30 cellular contexts compared by ENCODE assay signal in genomic region chr6:52887912-52888535, GRCh38. TPM values are rescaled to one million over a fixed set of nuclear protein-coding genes. Genes with fewer than 3 reads are reported as not detected.
DNase-seq lines count a peak whose midpoint lies in the region; ATAC-seq and TF ChIP-seq lines count a peak whose summit lies in the region.
"Had no signal": no experiment of that assay in that cellular context is flagged by ENCODE, and none has a peak within 500 bp of the region (broad histone marks: within the 10 kb centered on the region; RNA-seq: fewer than 3 reads in every experiment).

No MANE protein-coding gene starts in this region.

- POLR2A ChIA-PET in PC-9 (lab: Charles Lee; ENCODE audit: unreplicated experiment), result interaction anchor here (0.5 kb wide), 1 partner anchor 30 kb away, joined by 8 read pairs; no protein-coding TSS in a partner anchor

- H4K20me1 ChIP-seq in PC-9 (ENCODE audit: insufficient read depth), result no peaks in the 10 kb centered on the region
- no peaks in the 10 kb centered on the region for H4K20me1 ChIP-seq in fibroblast of lung (ENCODE audit: control insufficient read depth, extremely low read depth, insufficient read depth, low read length)

- H3K27ac ChIP-seq in PC-9, result no peak overlapping the region
- no peak overlapping the region for H3K27ac ChIP-seq in fibroblast of lung (ENCODE audit: insufficient read depth, low read length)
- H3K27ac ChIP-seq in upper lobe of left lung, result no peak overlapping the region
- H3K27ac ChIP-seq: RWPE1, SJSA1, skin epidermis, thyroid gland had no signal

- H3K4me3 ChIP-seq in PC-9 (no peak overlapping the region), fibroblast of lung (replicated peaks in 1 of 4; ENCODE audit: control extremely low read depth in 1 of 4, insufficient read depth in 1 of 4, low read depth in 3 of 4, low read length in 4 of 4) (no peak overlapping the region), upper lobe of left lung (no peak overlapping the region)
- H3K4me3 ChIP-seq: SJSA1, skin epidermis, thyroid gland had no signal

- H3K4me1 ChIP-seq in PC-9 (replicated peaks; ENCODE audit: insufficient read depth) (peaks cover 14% of the 10 kb centered on the region), fibroblast of lung (ENCODE audit: control insufficient read depth, extremely low read depth, insufficient read depth, low read length) (no peaks in the 10 kb centered on the region), upper lobe of left lung (no peaks in the 10 kb centered on the region)
- H3K4me1 ChIP-seq: BE2C, SJSA1, thyroid gland had no signal

- no peaks in the 10 kb centered on the region for H3K9me3 Mint-ChIP-seq in activated naive CD4-positive, alpha-beta T cell treated with anti-CD3 and anti-CD28 coated beads, Interleukin-2, amount 50 U/mL, for 72 hours
- H3K9me3 Mint-ChIP-seq in stimulated activated naive CD8-positive, alpha-beta T cell treated with anti-CD3 and anti-CD28 coated beads, Interleukin-15, Interleukin-2, amounts not matched to agents 100 ng/mL and 50 ng/mL, for 24 hours, result no peaks in the 10 kb centered on the region
- H3K9me3 Mint-ChIP-seq: activated B cell treated with CpG ODN at 0.5 μM for 24 hours; brain; CD8-positive, alpha-beta memory T cell; nephron progenitor cell had no signal

- CTCF ChIA-PET in PC-9 (lab: Charles Lee), result interaction anchor here (0.7 kb wide), 2 partner anchors 54 to 281 kb away, joined by 3 to 4 read pairs; no protein-coding TSS in a partner anchor

- TF ChIP-seq EP300 in upper lobe of left lung (IDR thresholded peaks at IDR 0.05), result no peak

- no peak for TF ChIP-seq CTCF in PC-9 (conservative IDR thresholded peaks at IDR 0.05)
- TF ChIP-seq CTCF in fibroblast of lung (conservative IDR thresholded peaks at IDR 0.05 in 1 of 2, IDR thresholded peaks at IDR 0.05 in 1 of 2; ENCODE audit: low read depth in 1 of 2, low read length in 2 of 2), result no peak
- TF ChIP-seq CTCF in upper lobe of left lung (IDR thresholded peaks at IDR 0.05), result no peak

- no peak overlapping the region for H3K4me3 Mint-ChIP-seq in stimulated activated naive CD8-positive, alpha-beta T cell treated with anti-CD3 and anti-CD28 coated beads, Interleukin-15, Interleukin-2, amounts not matched to agents 100 ng/mL and 50 ng/mL, for 24 hours
- H3K4me3 Mint-ChIP-seq: activated B cell treated with CpG ODN at 0.5 μM for 24 hours; brain; CD8-positive, alpha-beta memory T cell; nephron progenitor cell had no signal

- TF ChIP-seq POLR2A in upper lobe of left lung (IDR thresholded peaks at IDR 0.05), result no peak

- H3K36me3 Mint-ChIP-seq in activated naive CD4-positive, alpha-beta T cell treated with anti-CD3 and anti-CD28 coated beads, Interleukin-2, amount 50 U/mL, for 72 hours, result no peaks in the 10 kb centered on the region
- no peaks in the 10 kb centered on the region for H3K36me3 Mint-ChIP-seq in stimulated activated naive CD8-positive, alpha-beta T cell treated with anti-CD3 and anti-CD28 coated beads, Interleukin-15, Interleukin-2, amounts not matched to agents 100 ng/mL and 50 ng/mL, for 24 hours (ENCODE audit: low read depth)
- H3K36me3 Mint-ChIP-seq: brain; CD8-positive, alpha-beta memory T cell had no signal

- H3K9me3 ChIP-seq in PC-9 (ENCODE audit: insufficient read depth, low read depth) (no peaks in the 10 kb centered on the region), fibroblast of lung (ENCODE audit: control insufficient read depth, insufficient read depth, low read depth, low read length) (no peaks in the 10 kb centered on the region), upper lobe of left lung (no peaks in the 10 kb centered on the region)
- H3K9me3 ChIP-seq: BE2C, SJSA1, thyroid gland had no signal

- H2AFZ ChIP-seq in PC-9 (no peak overlapping the region), fibroblast of lung (ENCODE audit: low read length) (no peak overlapping the region)

- H3K36me3 ChIP-seq in PC-9 (ENCODE audit: low read depth) (no peaks in the 10 kb centered on the region), fibroblast of lung (ENCODE audit: control insufficient read depth, insufficient read depth, low read length) (no peaks in the 10 kb centered on the region), upper lobe of left lung (no peaks in the 10 kb centered on the region)
- H3K36me3 ChIP-seq: BE2C, SJSA1, thyroid gland had no signal

- H3K27ac Mint-ChIP-seq in activated naive CD4-positive, alpha-beta T cell treated with anti-CD3 and anti-CD28 coated beads, Interleukin-2, amount 50 U/mL, for 72 hours, result no peak overlapping the region
- peak overlapping the region; percentile 49 for H3K27ac Mint-ChIP-seq in stimulated activated naive CD8-positive, alpha-beta T cell treated with anti-CD3 and anti-CD28 coated beads, Interleukin-15, Interleukin-2, amounts not matched to agents 100 ng/mL and 50 ng/mL, for 24 hours
- H3K27ac Mint-ChIP-seq: activated B cell treated with CpG ODN at 0.5 μM for 24 hours; brain; CD8-positive, alpha-beta memory T cell; nephron progenitor cell had no signal

- ATAC-seq in activated naive CD4-positive, alpha-beta T cell treated with anti-CD3 and anti-CD28 coated beads, Interleukin-2, amount 50 U/mL, for 72 hours, result peak; percentile 46 to 77
- ATAC-seq in upper lobe of left lung (ENCODE audit: low FRiP score in 2 of 2), result no peak
- ATAC-seq: left lobe of liver had no signal

- H3K9ac ChIP-seq in fibroblast of lung (ENCODE audit: insufficient read depth, low read length), result no peak overlapping the region

- 83 to 91% methylated on average over 3 of the region's 3 CpGs for WGBS in upper lobe of left lung, 2 donors

- no peaks in the 10 kb centered on the region for H3K79me2 ChIP-seq in PC-9 (ENCODE audit: low read depth)
- H3K79me2 ChIP-seq in fibroblast of lung (ENCODE audit: control insufficient read depth, insufficient read depth, low read length), result no peaks in the 10 kb centered on the region

- H3K27me3 ChIP-seq in PC-9 (ENCODE audit: insufficient read depth, low read depth) (no peaks in the 10 kb centered on the region), fibroblast of lung (ENCODE audit: control insufficient read depth, insufficient read depth, low read length) (no peaks in the 10 kb centered on the region), upper lobe of left lung (no peaks in the 10 kb centered on the region)
- H3K27me3 ChIP-seq: BE2C, SJSA1, thyroid gland had no signal

- H3F3A ChIP-seq in PC-9 (ENCODE audit: insufficient read depth, low read depth), result no peaks in the 10 kb centered on the region

- no peaks in the 10 kb centered on the region; the same call in 1 of the 2 replicates for H3K9me2 ChIP-seq in PC-9 (ENCODE audit: insufficient read depth)

- in situ Hi-C loops in ACHN (cut with HindIII; ENCODE audit: low pct_ligation_motif_present, low pct_unique_long_range_greater_than_20kb, low sequenced_read_pairs), result no loop called here

- DNase-seq in activated naive CD4-positive, alpha-beta T cell treated with anti-CD3 and anti-CD28 coated beads, Interleukin-2, amount 50 U/mL, for 72 hours (ENCODE audit: low spot score in 2 of 2), result no peak
- no peak for DNase-seq in activated naive CD4-positive, alpha-beta T cell treated with Interleukin-2 at 50 U/mL for 16 hours
- peak in 1 of 2 experiments; percentile 37 for DNase-seq in PC-9
- DNase-seq in fibroblast of lung (ENCODE audit: low read depth in 2 of 2), result peak; percentile 20 to 60
- DNase-seq in upper lobe of left lung, result no peak
- DNase-seq in ACHN, result no peak
- DNase-seq: activated B cell treated with CpG ODN at 0.5 μM for 24 hours; activated CD4-positive, alpha-beta T cell treated with anti-CD3 and anti-CD28 coated beads, Interleukin-2, amount 50 U/mL, for 48 hours; activated CD8-positive, alpha-beta memory T cell treated with anti-CD3 and anti-CD28 coated beads, Interleukin-2, amount 50 U/mL, for 4 hours; activated gamma-delta T cell; BE2C; CD8-positive, alpha-beta memory T cell; DMS 273 treated with DMSO at 0.1 percent for 48 hours; EL; KG1; NCI-H1930; NCI-H2171 treated with DMSO at 0.1 percent for 48 hours; NCI-H510A; nephron progenitor cell; thyroid gland had no signal

- H3K4me1 Mint-ChIP-seq in stimulated activated naive CD8-positive, alpha-beta T cell treated with anti-CD3 and anti-CD28 coated beads, Interleukin-15, Interleukin-2, amounts not matched to agents 100 ng/mL and 50 ng/mL, for 24 hours (ENCODE audit: low read depth), result peaks cover 31% of the 10 kb centered on the region
- H3K4me1 Mint-ChIP-seq: activated B cell treated with CpG ODN at 0.5 μM for 24 hours; brain; CD8-positive, alpha-beta memory T cell; nephron progenitor cell had no signal

- intact Hi-C loops in PC-9 (cut with micrococcal nuclease; ENCODE audit: unreplicated experiment), result no loop called here

- H3K4me2 ChIP-seq in PC-9, result peak overlapping the region; percentile 3; the same call in 1 of the 2 replicates
- no peak overlapping the region for H3K4me2 ChIP-seq in fibroblast of lung (ENCODE audit: extremely low read depth, insufficient read depth, low read length)

- H3K27me3 Mint-ChIP-seq in stimulated activated naive CD8-positive, alpha-beta T cell treated with anti-CD3 and anti-CD28 coated beads, Interleukin-15, Interleukin-2, amounts not matched to agents 100 ng/mL and 50 ng/mL, for 24 hours, result peaks cover 5% of the 10 kb centered on the region

- BruUV-seq in PC-9 (replicated peaks; lab: Mats Ljungman, UMichigan), result no TSS peak

RNA-seq across cellular contexts. Expression of gene GSTA3, which starts 21.5 kb away (rescaled TPM):
- total RNA-seq in activated naive CD4-positive, alpha-beta T cell treated with anti-CD3 and anti-CD28 coated beads, Interleukin-2, amount 50 U/mL, for 72 hours, result not detected
- total RNA-seq in PC-9 (2021) (not detected in 2 replicates), fibroblast of lung (not detected in 2 replicates), upper lobe of left lung (1 to 10 TPM in 1 of 6 donors, under 1 TPM in 4, not detected in 1; 0.46 to 2.0 (median 0.57) TPM)
- not detected in 2 replicates for polyA plus RNA-seq in fibroblast of lung
- polyA plus RNA-seq in fibroblast of lung (2012), result not detected in 2 replicates
- not detected in 2 replicates for polyA minus RNA-seq in fibroblast of lung (ENCODE audit: low replicate concordance)
- total RNA-seq: activated B cell treated with CpG ODN at 0.5 μM for 24 hours; CD8-positive, alpha-beta memory T cell; chondrocyte; left lobe of liver; osteoblast; SJSA1; thyroid gland had no signal
- polyA plus RNA-seq: CD8-positive, alpha-beta memory T cell had no signal

RNA-seq across cellular contexts. Expression of gene GSTA5, which starts 47.4 kb away (rescaled TPM):
- total RNA-seq in activated naive CD4-positive, alpha-beta T cell treated with anti-CD3 and anti-CD28 coated beads, Interleukin-2, amount 50 U/mL, for 72 hours, result not detected
- total RNA-seq in PC-9 (2021), result not detected in 2 replicates
- total RNA-seq in fibroblast of lung, result not detected in 2 replicates
- polyA plus RNA-seq in fibroblast of lung, result not detected in 2 replicates
- not detected in 2 replicates for polyA plus RNA-seq in fibroblast of lung (2012)
- polyA minus RNA-seq in fibroblast of lung (ENCODE audit: low replicate concordance), result not detected in 2 replicates
- total RNA-seq in upper lobe of left lung, result not detected
- total RNA-seq: activated B cell treated with CpG ODN at 0.5 μM for 24 hours; CD8-positive, alpha-beta memory T cell; chondrocyte; H4; left lobe of liver; osteoblast; SJSA1; thyroid gland had no signal
- polyA plus RNA-seq: adipose tissue; CD8-positive, alpha-beta memory T cell had no signal

Comparison
In these comparisons a context has a peak if more than half of its experiments do, and no peak if none do; other contexts are left out.
1. ATAC-seq: peak in activated naive CD4-positive, alpha-beta T cell treated with anti-CD3 and anti-CD28 coated beads, Interleukin-2, amount 50 U/mL, for 72 hours (2 of 2); none in upper lobe of left lung (0 of 2).
2. DNase-seq: peak in fibroblast of lung (2 of 2); none in activated naive CD4-positive, alpha-beta T cell treated with anti-CD3 and anti-CD28 coated beads, Interleukin-2, amount 50 U/mL, for 72 hours (0 of 2), activated naive CD4-positive, alpha-beta T cell treated with Interleukin-2 at 50 U/mL for 16 hours (single experiment), upper lobe of left lung (0 of 2) and ACHN (single experiment).